Comparison of ENCODE assay signal across 18 cellular contexts in genomic region chr16:48836641-48837040, GRCh38.
"Had no signal": no experiment of that assay in that cellular context is flagged by ENCODE, and none has a peak within 500 bp of the region (broad histone marks: within the 10 kb centered on the region; RNA-seq: fewer than 3 reads in every experiment).

No MANE protein-coding gene starts in this region.

- DNase-seq: colonic mucosa; cortex of kidney; dermis blood vessel endothelial cell; dorsolateral prefrontal cortex; effector CD4-positive, alpha-beta T cell; effector CD8-positive, alpha-beta T cell; effector memory CD4-positive, alpha-beta T cell; effector memory CD8-positive, alpha-beta T cell; endodermal cell; erythroblast; esophagus squamous epithelium; foreskin fibroblast; foreskin keratinocyte; gastrocnemius medialis; glutamatergic neuron; head of caudate nucleus; heart left ventricle; heart right ventricle had no signal
